8 cellular contexts compared by ENCODE assay signal in genomic region chr19:47247308-47247990, GRCh38. TPM values are rescaled to one million over a fixed set of nuclear protein-coding genes. Genes with fewer than 3 reads are reported as not detected.
DNase-seq lines count a peak whose midpoint lies in the region; ATAC-seq and TF ChIP-seq lines count a peak whose summit lies in the region.

No MANE protein-coding gene starts in this region.

- H3F3A ChIP-seq in PC-9 (ENCODE audit: insufficient read depth, low read depth) = peaks cover 32% of the 10 kb centered on the region

- H3K4me1 Mint-ChIP-seq in activated T-helper 1 cell treated with anti-CD3 and anti-CD28 coated beads, Interleukin-12 subunit alpha, Interleukin-12 subunit beta, Interleukin-2, Interleukin-4 antibody, amounts not matched to agents 30 ng/mL and 10 ng/mL and 1 ng/mL, durations not matched to agents 14 hours and 24 hours and 36 hours (ENCODE audit: low read depth) = peaks cover 10% of the 10 kb centered on the region
- peaks cover 4% of the 10 kb centered on the region for H3K4me1 Mint-ChIP-seq in type B pancreatic cell (ENCODE audit: unreplicated experiment)

- no peak overlapping the region for H3K4me3 ChIP-seq in AG10803 (ENCODE audit: low read length)
- H3K4me3 ChIP-seq in PC-9 = no peak overlapping the region
- no peak overlapping the region for H3K4me3 ChIP-seq in fibroblast of mammary gland (ENCODE audit: control insufficient read depth, low read depth, low read length)
- no peak overlapping the region for H3K4me3 ChIP-seq in neutrophil (ENCODE audit: low read depth in 1 of 2, low read length in 1 of 2)

- CTCF ChIA-PET in PC-9 (lab: Charles Lee) = interaction anchor here (0.6 to 1.9 kb wide), 2 partner anchors 37 to 211 kb away, joined by 3 to 6 read pairs; no protein-coding TSS in a partner anchor

- no TSS peak for BruUV-seq in PC-9 (replicated peaks; lab: Mats Ljungman, UMichigan)

- no peak overlapping the region; the same call in 1 of the 2 replicates for H3K4me2 ChIP-seq in PC-9

- peak overlapping the region; percentile 48 for H3K27ac Mint-ChIP-seq in activated T-helper 1 cell treated with anti-CD3 and anti-CD28 coated beads, Interleukin-12 subunit alpha, Interleukin-12 subunit beta, Interleukin-2, Interleukin-4 antibody, amounts not matched to agents 30 ng/mL and 10 ng/mL and 1 ng/mL, durations not matched to agents 14 hours and 24 hours and 36 hours
- peak overlapping the region; percentile 68 for H3K27ac Mint-ChIP-seq in type B pancreatic cell

- DNase-seq in AG10803 (ENCODE audit: low read depth) (peak; percentile 79), H4 (ENCODE audit: low spot score) (peak; percentile 72), PC-9 (peak; percentile 45 to 72), fibroblast of mammary gland (ENCODE audit: low read depth) (peak; percentile 78), type B pancreatic cell (ENCODE audit: extremely low spot score, unreplicated experiment) (no peak)
- DNase-seq in activated T-helper 1 cell treated with anti-CD3 and anti-CD28 coated beads, Interleukin-12 subunit alpha, Interleukin-12 subunit beta, Interleukin-2, Interleukin-4 antibody, amounts not matched to agents 30 ng/mL and 10 ng/mL and 1 ng/mL, durations not matched to agents 14 hours and 24 hours and 36 hours (ENCODE audit: low spot score) = peak; percentile 69

- H3K9me2 ChIP-seq in PC-9 (ENCODE audit: insufficient read depth) = no peaks in the 10 kb centered on the region

- H3K27me3 Mint-ChIP-seq in activated T-helper 1 cell treated with anti-CD3 and anti-CD28 coated beads, Interleukin-12 subunit alpha, Interleukin-12 subunit beta, Interleukin-2, Interleukin-4 antibody, amounts not matched to agents 30 ng/mL and 10 ng/mL and 1 ng/mL, durations not matched to agents 14 hours and 24 hours and 36 hours (ENCODE audit: insufficient read depth) = peaks cover 2% of the 10 kb centered on the region
- peaks cover 6% of the 10 kb centered on the region for H3K27me3 Mint-ChIP-seq in type B pancreatic cell

- H3K9me3 Mint-ChIP-seq in activated T-helper 1 cell treated with anti-CD3 and anti-CD28 coated beads, Interleukin-12 subunit alpha, Interleukin-12 subunit beta, Interleukin-2, Interleukin-4 antibody, amounts not matched to agents 30 ng/mL and 10 ng/mL and 1 ng/mL, durations not matched to agents 14 hours and 24 hours and 36 hours = no peaks in the 10 kb centered on the region
- no peaks in the 10 kb centered on the region for H3K9me3 Mint-ChIP-seq in type B pancreatic cell

- H3K4me1 ChIP-seq in PC-9 (replicated peaks; ENCODE audit: insufficient read depth) (peaks cover 18% of the 10 kb centered on the region), neutrophil (ENCODE audit: control insufficient read depth in 1 of 2, insufficient read depth in 1 of 2, low read depth in 1 of 2, low read length in 1 of 2) (peaks cover 20 to 29% of the 10 kb centered on the region in 2 experiments)

- no peaks in the 10 kb centered on the region for H3K27me3 ChIP-seq in PC-9 (ENCODE audit: insufficient read depth, low read depth)
- peaks cover 31% of the 10 kb centered on the region for H3K27me3 ChIP-seq in neutrophil

- no peak overlapping the region for H3K4me3 Mint-ChIP-seq in activated T-helper 1 cell treated with anti-CD3 and anti-CD28 coated beads, Interleukin-12 subunit alpha, Interleukin-12 subunit beta, Interleukin-2, Interleukin-4 antibody, amounts not matched to agents 30 ng/mL and 10 ng/mL and 1 ng/mL, durations not matched to agents 14 hours and 24 hours and 36 hours
- H3K4me3 Mint-ChIP-seq in type B pancreatic cell = peak overlapping the region; percentile 46

- intact Hi-C loops in PC-9 (cut with micrococcal nuclease; ENCODE audit: unreplicated experiment) = loop anchor here (1.0 kb wide), 1 partner anchor 98 kb away; no protein-coding TSS in a partner anchor
- intact Hi-C loops in activated T-helper 1 cell treated with anti-CD3 and anti-CD28 coated beads, Interleukin-12 subunit alpha, Interleukin-12 subunit beta, Interleukin-2, Interleukin-4 antibody, amounts not matched to agents 30 ng/mL and 10 ng/mL and 1 ng/mL, durations not matched to agents 14 hours and 24 hours and 36 hours (cut with micrococcal nuclease) = loop anchor here (1.0 kb wide), 2 partner anchors 117 to 234 kb away; partner anchors contain the start of gene SAE1

- no peaks in the 10 kb centered on the region for H3K79me2 ChIP-seq in PC-9 (ENCODE audit: low read depth)

- TF ChIP-seq CTCF in AG10803 (conservative IDR thresholded peaks at IDR 0.05; ENCODE audit: low read length) (peak; percentile 82), PC-9 (conservative IDR thresholded peaks at IDR 0.05) (peak; percentile 98), fibroblast of mammary gland (conservative IDR thresholded peaks at IDR 0.05; ENCODE audit: control insufficient read depth, insufficient read depth, low read depth, low read length) (peak; percentile 91), neutrophil (IDR thresholded peaks at IDR 0.05) (peak; percentile 90), type B pancreatic cell (conservative IDR thresholded peaks at IDR 0.05) (peak; percentile 98)

- POLR2A ChIA-PET in PC-9 (lab: Charles Lee; ENCODE audit: unreplicated experiment) = no interaction called here

- no peaks in the 10 kb centered on the region for H3K36me3 Mint-ChIP-seq in activated T-helper 1 cell treated with anti-CD3 and anti-CD28 coated beads, Interleukin-12 subunit alpha, Interleukin-12 subunit beta, Interleukin-2, Interleukin-4 antibody, amounts not matched to agents 30 ng/mL and 10 ng/mL and 1 ng/mL, durations not matched to agents 14 hours and 24 hours and 36 hours (ENCODE audit: low read depth)
- H3K36me3 Mint-ChIP-seq in type B pancreatic cell = no peaks in the 10 kb centered on the region

- H2AFZ ChIP-seq in PC-9 = no peak overlapping the region

- H3K9me3 ChIP-seq in PC-9 (ENCODE audit: insufficient read depth, low read depth) (no peaks in the 10 kb centered on the region), neutrophil (no peaks in the 10 kb centered on the region)

- H3K36me3 ChIP-seq in PC-9 (ENCODE audit: low read depth) (no peaks in the 10 kb centered on the region), neutrophil (no peaks in the 10 kb centered on the region)

- no peak for ATAC-seq in GM21423 (IDR thresholded peaks at IDR 0.05; ENCODE audit: unreplicated experiment)

- no peak overlapping the region for H3K27ac ChIP-seq in PC-9
- H3K27ac ChIP-seq in neutrophil = no peak overlapping the region

- H4K20me1 ChIP-seq in PC-9 (ENCODE audit: insufficient read depth) = no peaks in the 10 kb centered on the region

RNA-seq across cellular contexts. Expression of gene CCDC9, which starts 8.9 kb away (rescaled TPM):
- 3.4 and 3.6 TPM in 2 replicates for total RNA-seq in H4 (2014; rRNA removed; shearing (Covaris generic))
- total RNA-seq in PC-9 (2021) (34.7 and 37.0 TPM in 2 replicates), type B pancreatic cell (ENCODE audit: low replicate concordance) (22.4 and 29.3 TPM in 2 replicates)
- total RNA-seq in activated T-helper 1 cell treated with anti-CD3 and anti-CD28 coated beads, Interleukin-12 subunit alpha, Interleukin-12 subunit beta, Interleukin-2, Interleukin-4 antibody, amounts not matched to agents 30 ng/mL and 10 ng/mL and 1 ng/mL, durations not matched to agents 14 hours and 24 hours and 36 hours = 36.6 and 39.2 TPM in 2 replicates

RNA-seq across cellular contexts. Expression of gene BBC3, which starts 16.4 kb away (rescaled TPM):
- total RNA-seq in H4 (2014; rRNA removed; shearing (Covaris generic)) = 3.3 and 3.7 TPM in 2 replicates
- total RNA-seq in PC-9 (2021) (18.3 and 18.8 TPM in 2 replicates), type B pancreatic cell (ENCODE audit: low replicate concordance) (14.8 and 36.2 TPM in 2 replicates)
- 13.8 and 15.4 TPM in 2 replicates for total RNA-seq in activated T-helper 1 cell treated with anti-CD3 and anti-CD28 coated beads, Interleukin-12 subunit alpha, Interleukin-12 subunit beta, Interleukin-2, Interleukin-4 antibody, amounts not matched to agents 30 ng/mL and 10 ng/mL and 1 ng/mL, durations not matched to agents 14 hours and 24 hours and 36 hours

RNA-seq across cellular contexts. Expression of gene INAFM1, which starts 27.2 kb away (rescaled TPM):
- total RNA-seq in H4 (2014; rRNA removed; shearing (Covaris generic)) = 5.7 and 7.2 TPM in 2 replicates
- total RNA-seq in PC-9 (2021) (13.5 and 21.3 TPM in 2 replicates), type B pancreatic cell (ENCODE audit: low replicate concordance) (8.2 and 9.6 TPM in 2 replicates)
- total RNA-seq in activated T-helper 1 cell treated with anti-CD3 and anti-CD28 coated beads, Interleukin-12 subunit alpha, Interleukin-12 subunit beta, Interleukin-2, Interleukin-4 antibody, amounts not matched to agents 30 ng/mL and 10 ng/mL and 1 ng/mL, durations not matched to agents 14 hours and 24 hours and 36 hours = 9.3 and 10.2 TPM in 2 replicates
